In genomic region chr6:156822747-156823206, GRCh38 we compare ENCODE assay signal across 13 cellular contexts. TPM values are rescaled to one million over a fixed set of nuclear protein-coding genes. Genes with fewer than 3 reads are reported as not detected.
DNase-seq lines count a peak whose midpoint lies in the region; ATAC-seq, FAIRE-seq and TF ChIP-seq lines count a peak whose summit lies in the region.
"Had no signal": no experiment of that assay in that cellular context is flagged by ENCODE, and none has a peak within 500 bp of the region (broad histone marks: within the 10 kb centered on the region; RNA-seq: fewer than 3 reads in every experiment).

No MANE protein-coding gene starts in this region.

- no peak for TF ChIP-seq POLR2A in suprapubic skin (IDR thresholded peaks at IDR 0.05)

- POLR2A ChIA-PET in HEK293 (lab: Yijun Ruan, JAX): interaction anchor here (0.6 kb wide), 1 partner anchor 20 kb away, joined by 3 read pairs; no protein-coding TSS in a partner anchor

- no peak for FAIRE-seq in small intestine (lab: Jason Lieb, UNC)
- FAIRE-seq: D721Med, GM12878 had no signal

- no peak overlapping the region for H3K4me3 ChIP-seq in HEK293 (ENCODE audit: low read depth, low read length)
- no peak overlapping the region for H3K4me3 ChIP-seq in right atrium auricular region
- peak overlapping the region; percentile 51 for H3K4me3 ChIP-seq in psoas muscle
- no peak overlapping the region for H3K4me3 ChIP-seq in small intestine (ENCODE audit: low read depth in 1 of 2, low read length in 2 of 2)
- H3K4me3 ChIP-seq in suprapubic skin: no peak overlapping the region
- H3K4me3 ChIP-seq: GM12878 had no signal

- TF ChIP-seq EP300 in suprapubic skin (IDR thresholded peaks at IDR 0.05): no peak

- peaks cover 19% of the 10 kb centered on the region for H3K4me1 ChIP-seq in HEK293 (ENCODE audit: control insufficient read depth, insufficient read depth, low read length)
- peaks cover 0 to 61% of the 10 kb centered on the region in 2 donors for H3K4me1 ChIP-seq in right atrium auricular region
- H3K4me1 ChIP-seq in psoas muscle: peaks cover 85% of the 10 kb centered on the region
- peaks cover 0 to 11% of the 10 kb centered on the region in 2 donors for H3K4me1 ChIP-seq in small intestine (ENCODE audit: control insufficient read depth in 2 of 2, insufficient read depth in 1 of 2, low read depth in 1 of 2, low read length in 1 of 2)
- peaks cover 66% of the 10 kb centered on the region for H3K4me1 ChIP-seq in suprapubic skin

- no peak for TF ChIP-seq CTCF in HEK293 (tag by site-specific recombination; IDR thresholded peaks at IDR 0.05)
- no peak for TF ChIP-seq CTCF in right atrium auricular region (IDR thresholded peaks at IDR 0.05)
- no peak for TF ChIP-seq CTCF in psoas muscle (IDR thresholded peaks at IDR 0.05)
- no peak for TF ChIP-seq CTCF in suprapubic skin (IDR thresholded peaks at IDR 0.05)

- WGBS in psoas muscle, 3 donors: 24 to 41% (median 28%) methylated on average over 14 of the region's 14 CpGs
- WGBS in small intestine, 3 donors: 63 to 76% (median 68%) methylated on average over 14 of the region's 14 CpGs
- 86% methylated on average over 14 of the region's 14 CpGs for WGBS in suprapubic skin

- DNase-seq in right atrium auricular region (ENCODE audit: low spot score): no peak
- peak in 1 of 2 donors; percentile 65 for DNase-seq in psoas muscle
- no peak for DNase-seq in Kasumi-1 (lab: John Stamatoyannopoulos, UW)
- DNase-seq in small intestine: no peak
- DNase-seq in suprapubic skin (ENCODE audit: low spot score in 2 of 2): no peak
- DNase-seq: islet precursor cell, NCI-H345 had no signal

- H3K9me3 ChIP-seq in HEK293 (ENCODE audit: control insufficient read depth, insufficient read depth, low read depth, low read length) (no peaks in the 10 kb centered on the region), right atrium auricular region (no peaks in the 10 kb centered on the region), psoas muscle (no peaks in the 10 kb centered on the region), small intestine (ENCODE audit: control insufficient read depth, low read depth) (no peaks in the 10 kb centered on the region), suprapubic skin (no peaks in the 10 kb centered on the region)

- intact Hi-C loops in psoas muscle (cut with DNase I): no loop called here

- CTCF ChIA-PET in HEK293 (lab: Yijun Ruan, JAX): interaction anchor here (0.7 to 0.9 kb wide), 2 partner anchors 61 to 593 kb away, joined by 3 read pairs; no protein-coding TSS in a partner anchor

- no peaks in the 10 kb centered on the region for H3K36me3 ChIP-seq in HEK293 (ENCODE audit: control insufficient read depth in 2 of 2, insufficient read depth in 1 of 2, low read length in 2 of 2)
- H3K36me3 ChIP-seq in right atrium auricular region: no peaks in the 10 kb centered on the region
- H3K36me3 ChIP-seq in psoas muscle (ENCODE audit: insufficient read depth in 1 of 2, low read depth in 1 of 2): no peaks in the 10 kb centered on the region
- no peaks in the 10 kb centered on the region for H3K36me3 ChIP-seq in small intestine (ENCODE audit: control insufficient read depth in 2 of 2, insufficient read depth in 2 of 2, low read length in 2 of 2)
- no peaks in the 10 kb centered on the region for H3K36me3 ChIP-seq in suprapubic skin

- H3K27ac ChIP-seq in HEK293 (ENCODE audit: extremely low read depth, low read depth, low read length) (no peak overlapping the region), right atrium auricular region (peak overlapping the region; percentile 2 to 60), psoas muscle (peak overlapping the region; percentile 81), small intestine (ENCODE audit: low read depth in 1 of 2, low read length in 1 of 2) (no peak overlapping the region), suprapubic skin (no peak overlapping the region)

- H3K27me3 ChIP-seq in right atrium auricular region (no peaks in the 10 kb centered on the region), psoas muscle (ENCODE audit: insufficient read depth in 3 of 3, low read length in 2 of 3) (no peaks in the 10 kb centered on the region), small intestine (ENCODE audit: control insufficient read depth in 2 of 2, insufficient read depth in 2 of 2, low read length in 2 of 2) (no peaks in the 10 kb centered on the region), suprapubic skin (no peaks in the 10 kb centered on the region)

- peak; percentile 7; the same call in 1 of the 3 replicates for ATAC-seq in SK-N-SH treated with all-trans-retinoic acid at 6 μM for 48 hours
- peak; percentile 67 to 87 (median 76) for ATAC-seq in psoas muscle
- ATAC-seq in GM21381 (IDR thresholded peaks at IDR 0.05; ENCODE audit: unreplicated experiment): no peak
- ATAC-seq: activated CD4-positive, CD25-positive, alpha-beta regulatory T cell treated with anti-CD3 and anti-CD28 coated beads, Interleukin-2, amount 50 U/mL, for 24 hours; GM12878 had no signal

TF ChIP-seq in HEK293, 187 proteins besides CTCF, POLR2A, EP300 and RAD21:
- TF ChIP-seq ZFHX2 (tag by site-specific recombination; conservative IDR thresholded peaks at IDR 0.05) (peak; percentile 78), ZBTB7A (tag by site-specific recombination; IDR thresholded peaks at IDR 0.05; ENCODE audit: low read depth) (no peak), EGR2 (tag by site-specific recombination; IDR thresholded peaks at IDR 0.05; ENCODE audit: low read depth) (peak; percentile 77), TRIM28 (IDR thresholded peaks at IDR 0.05; ENCODE audit: borderline replicate concordance, low read length) (peak; percentile 82; the same call in 1 of the 2 replicates), PRDM1 (tag by site-specific recombination; IDR thresholded peaks at IDR 0.05) (no peak), ZBTB20 (tag by site-specific recombination; IDR thresholded peaks at IDR 0.05) (peak; percentile 81)
TF ChIP-seq in HEK293: peak in this region for 4.

TF ChIP-seq in SK-N-SH treated with all-trans-retinoic acid at 6 μM for 48 hours, 23 proteins besides CTCF, POLR2A, EP300 and RAD21:
- TF ChIP-seq TCF4 (CRISPR knock-in tag; IDR thresholded peaks at IDR 0.05; ENCODE audit: borderline replicate concordance) (peak; percentile 65; the same call in 1 of the 2 replicates), TSHZ2 (CRISPR knock-in tag; IDR thresholded peaks at IDR 0.05) (no peak)

RNA-seq across cellular contexts. Expression of gene ARID1B, which starts 45.6 kb away (rescaled TPM):
- total RNA-seq in right atrium auricular region: 10 to 100 TPM; 43.9 to 44.6 TPM
- total RNA-seq in psoas muscle: 10 to 100 TPM; 53.1 to 61.1 (median 55.8) TPM
- polyA plus RNA-seq in psoas muscle: 10 to 100 TPM in 2 of 3 donors, 1 to 10 TPM in 1; 8.1 to 29.2 (median 12.4) TPM
- polyA plus RNA-seq in small intestine: 10 to 100 TPM in 2 of 3 donors, 1 to 10 TPM in 1; 7.3 to 23.3 (median 10.7) TPM
- total RNA-seq in suprapubic skin: 100 to 1,000 TPM; 102 to 233 (median 129) TPM

Comparison
In these comparisons a context has a peak if more than half of its experiments do, and no peak if none do; other contexts are left out.
1. H3K27ac ChIP-seq: peak in right atrium auricular region (2 of 2) and psoas muscle (single experiment); none in HEK293 (single experiment), small intestine (0 of 2) and suprapubic skin (single experiment).